In genomic region chr14:69982220-69982795, GRCh38 we compare ENCODE assay signal across 20 cellular contexts.
"Had no signal": no experiment of that assay in that cellular context is flagged by ENCODE, and none has a peak within 500 bp of the region (broad histone marks: within the 10 kb centered on the region; RNA-seq: fewer than 3 reads in every experiment).

No MANE protein-coding gene starts in this region.

- H3K27ac ChIP-seq: heart left ventricle, SK-N-MC, testis had no signal

- ATAC-seq: activated CD8-positive, alpha-beta memory T cell treated with anti-CD3 and anti-CD28 coated beads, Interleukin-2, amount 10 ng/mL, durations not matched to agents 7 days and 5 days; left colon; mucosa of descending colon; naive thymus-derived CD4-positive, alpha-beta T cell; right cardiac atrium; stimulated activated naive CD8-positive, alpha-beta T cell treated with anti-CD3 and anti-CD28 coated beads, Interleukin-15, Interleukin-2, amounts not matched to agents 100 U/mL and 50 U/mL, for 24 hours had no signal

- H3K36me3 ChIP-seq: heart left ventricle had no signal

- H3K4me3 ChIP-seq: coronary artery, heart left ventricle, mucosa of descending colon, SK-N-MC, testis had no signal

- H3K27me3 ChIP-seq: testis had no signal

- H3K4me1 Mint-ChIP-seq: activated CD8-positive, alpha-beta memory T cell treated with anti-CD3 and anti-CD28 coated beads, Interleukin-2, amount 10 ng/mL, durations not matched to agents 7 days and 5 days; activated naive CD4-positive, alpha-beta T cell treated with anti-CD3 and anti-CD28 coated beads, Interleukin-2, amount 10 ng/mL, durations not matched to agents 7 days and 5 days; naive thymus-derived CD4-positive, alpha-beta T cell had no signal

- FAIRE-seq: frontal cortex, islet of Langerhans had no signal

- H3K27ac Mint-ChIP-seq: activated CD8-positive, alpha-beta memory T cell treated with anti-CD3 and anti-CD28 coated beads, Interleukin-2, amount 10 ng/mL, durations not matched to agents 7 days and 5 days; activated naive CD4-positive, alpha-beta T cell treated with anti-CD3 and anti-CD28 coated beads, Interleukin-2, amount 10 ng/mL, durations not matched to agents 7 days and 5 days; activated T-helper 2 cell treated with anti-CD3 and anti-CD28 coated beads, Interferon-gamma antibody, Interleukin-2, Interleukin-4, amounts not matched to agents 10 μg/mL and 5 μg/mL and 100 μg/mL, durations not matched to agents 14 hours and 24 hours and 36 hours; naive thymus-derived CD4-positive, alpha-beta T cell had no signal

- H3K36me3 Mint-ChIP-seq: activated CD8-positive, alpha-beta memory T cell treated with anti-CD3 and anti-CD28 coated beads, Interleukin-2, amount 10 ng/mL, durations not matched to agents 7 days and 5 days; activated naive CD4-positive, alpha-beta T cell treated with anti-CD3 and anti-CD28 coated beads, Interleukin-2, amount 10 ng/mL, durations not matched to agents 7 days and 5 days; naive thymus-derived CD4-positive, alpha-beta T cell had no signal

- DNase-seq: activated CD4-positive, alpha-beta T cell treated with anti-CD3 and anti-CD28 coated beads for 1 hour; activated CD4-positive, alpha-beta T cell treated with anti-CD3 and anti-CD28 coated beads, Interleukin-2, amount 50 U/mL, for 48 hours; activated CD8-positive, alpha-beta memory T cell treated with anti-CD3 and anti-CD28 coated beads, Interleukin-2, amount 10 ng/mL, durations not matched to agents 7 days and 5 days; activated naive CD4-positive, alpha-beta T cell treated with anti-CD3 and anti-CD28 coated beads, Interleukin-2, amount 10 ng/mL, durations not matched to agents 7 days and 5 days; activated T-cell treated with anti-CD3 and anti-CD28 coated beads, Interleukin-2, amount 50 U/mL, for 1 hour; central memory CD4-positive, alpha-beta T cell; effector CD4-positive, alpha-beta T cell; heart left ventricle; left colon; mucosa of descending colon; naive thymus-derived CD4-positive, alpha-beta T cell; right cardiac atrium; stimulated activated naive CD8-positive, alpha-beta T cell treated with anti-CD3 and anti-CD28 coated beads, Interleukin-15, Interleukin-2, amounts not matched to agents 100 U/mL and 50 U/mL, for 24 hours; T1000; testis had no signal

- H3K9me3 Mint-ChIP-seq: activated naive CD4-positive, alpha-beta T cell treated with anti-CD3 and anti-CD28 coated beads, Interleukin-2, amount 10 ng/mL, durations not matched to agents 7 days and 5 days; activated T-helper 2 cell treated with anti-CD3 and anti-CD28 coated beads, Interferon-gamma antibody, Interleukin-2, Interleukin-4, amounts not matched to agents 10 μg/mL and 5 μg/mL and 100 μg/mL, durations not matched to agents 14 hours and 24 hours and 36 hours had no signal

- H3K4me3 Mint-ChIP-seq: activated CD8-positive, alpha-beta memory T cell treated with anti-CD3 and anti-CD28 coated beads, Interleukin-2, amount 10 ng/mL, durations not matched to agents 7 days and 5 days; activated naive CD4-positive, alpha-beta T cell treated with anti-CD3 and anti-CD28 coated beads, Interleukin-2, amount 10 ng/mL, durations not matched to agents 7 days and 5 days; naive thymus-derived CD4-positive, alpha-beta T cell had no signal

- H3K4me1 ChIP-seq: heart left ventricle had no signal

- H3K9me3 ChIP-seq: heart left ventricle, mucosa of descending colon, testis had no signal
